20 cellular contexts compared by ENCODE assay signal in genomic region chr1:83113686-83114085, GRCh38.
"Had no signal": no experiment of that assay in that cellular context is flagged by ENCODE, and none has a peak within 500 bp of the region (broad histone marks: within the 10 kb centered on the region; RNA-seq: fewer than 3 reads in every experiment).

No MANE protein-coding gene starts in this region.

- H3K4me3 ChIP-seq: adrenal gland, cardiac muscle cell, neural progenitor cell, ovary, tibial artery had no signal

- H3K4me2 ChIP-seq: neural progenitor cell had no signal

- H3K9me3 ChIP-seq: adrenal gland, ovary, tibial artery had no signal

- H3K27me3 Mint-ChIP-seq: activated CD4-positive, alpha-beta memory T cell treated with anti-CD3 and anti-CD28 coated beads, Interleukin-2, amount 10 ng/mL, durations not matched to agents 7 days and 5 days; activated naive CD4-positive, alpha-beta T cell treated with anti-CD3 and anti-CD28 coated beads, Interleukin-2, amount 50 U/mL, for 24 hours; activated T-cell treated with anti-CD3 and anti-CD28 coated beads, Interleukin-2, amount 50 U/mL, for 24 hours had no signal

- H3K27ac Mint-ChIP-seq: activated CD4-positive, alpha-beta memory T cell treated with anti-CD3 and anti-CD28 coated beads, Interleukin-2, amount 10 ng/mL, durations not matched to agents 7 days and 5 days; activated naive CD4-positive, alpha-beta T cell treated with anti-CD3 and anti-CD28 coated beads, Interleukin-2, amount 50 U/mL, for 24 hours; activated T-cell treated with anti-CD3 and anti-CD28 coated beads, Interleukin-2, amount 50 U/mL, for 24 hours; neural progenitor cell; WTC11 had no signal

- H3K36me3 Mint-ChIP-seq: activated naive CD4-positive, alpha-beta T cell treated with anti-CD3 and anti-CD28 coated beads, Interleukin-2, amount 50 U/mL, for 24 hours; neural progenitor cell; WTC11 had no signal

- H3K4me1 Mint-ChIP-seq: activated naive CD4-positive, alpha-beta T cell treated with anti-CD3 and anti-CD28 coated beads, Interleukin-2, amount 50 U/mL, for 24 hours had no signal

- H3K4me3 Mint-ChIP-seq: activated CD4-positive, alpha-beta memory T cell treated with anti-CD3 and anti-CD28 coated beads, Interleukin-2, amount 10 ng/mL, durations not matched to agents 7 days and 5 days; activated naive CD4-positive, alpha-beta T cell treated with anti-CD3 and anti-CD28 coated beads, Interleukin-2, amount 50 U/mL, for 24 hours; activated T-cell treated with anti-CD3 and anti-CD28 coated beads, Interleukin-2, amount 50 U/mL, for 24 hours; neural progenitor cell; WTC11 had no signal

- ATAC-seq: esophagus mucosa, WTC11 had no signal

- H3K4me1 ChIP-seq: adrenal gland, neural progenitor cell, tibial artery had no signal

- FAIRE-seq: endometrium, kidney, TTC549, urothelium cell line had no signal

- H2AFZ ChIP-seq: neural progenitor cell had no signal

- H3K9ac ChIP-seq: neural progenitor cell had no signal

- DNase-seq: activated CD4-positive, alpha-beta memory T cell treated with anti-CD3 and anti-CD28 coated beads, Interleukin-2, amount 10 ng/mL, durations not matched to agents 7 days and 5 days; activated CD4-positive, alpha-beta T cell treated with anti-CD3 and anti-CD28 coated beads for 4 hours; activated effector memory CD4-positive, alpha-beta T cell treated with anti-CD3 and anti-CD28 coated beads, Interleukin-2, amount 50 U/mL, for 16 hours; activated T-cell treated with anti-CD3 and anti-CD28 coated beads, Interleukin-2, amount 50 U/mL, for 24 hours; hippocampal formation; kidney; ovary; retina; stimulated activated CD4-positive, alpha-beta T cell treated with anti-CD3 and anti-CD28 coated beads, Interleukin-2, amount 100 ng/mL, for 48 hours; stimulated activated naive CD4-positive, alpha-beta T cell; tibial artery had no signal

- H3K27me3 ChIP-seq: adrenal gland, cardiac muscle cell, neural progenitor cell, ovary, tibial artery had no signal

- H3K9me3 Mint-ChIP-seq: activated CD4-positive, alpha-beta memory T cell treated with anti-CD3 and anti-CD28 coated beads, Interleukin-2, amount 10 ng/mL, durations not matched to agents 7 days and 5 days; activated naive CD4-positive, alpha-beta T cell treated with anti-CD3 and anti-CD28 coated beads, Interleukin-2, amount 50 U/mL, for 24 hours; activated T-cell treated with anti-CD3 and anti-CD28 coated beads, Interleukin-2, amount 50 U/mL, for 24 hours; neural progenitor cell; WTC11 had no signal

- H3K27ac ChIP-seq: adrenal gland, cardiac muscle cell, neural progenitor cell, ovary, tibial artery had no signal

- H3K36me3 ChIP-seq: adrenal gland, cardiac muscle cell, neural progenitor cell, ovary, tibial artery had no signal
